8 cellular contexts compared by ENCODE assay signal in genomic region chr5:177317959-177318377, GRCh38. TPM values are rescaled to one million over a fixed set of nuclear protein-coding genes. Genes with fewer than 3 reads are reported as not detected.
DNase-seq lines count a peak whose midpoint lies in the region; ATAC-seq and TF ChIP-seq lines count a peak whose summit lies in the region.

No MANE protein-coding gene starts in this region.

- peaks cover 19% of the 10 kb centered on the region for H3K4me1 Mint-ChIP-seq in activated naive CD4-positive, alpha-beta T cell treated with anti-CD3 and anti-CD28 coated beads for 36 hours (ENCODE audit: low read depth)

- no peaks in the 10 kb centered on the region for H3K4me1 ChIP-seq in vagina

- no peaks in the 10 kb centered on the region for H3K27me3 ChIP-seq in vagina

- peak; percentile 82 for DNase-seq in ELR (ENCODE audit: low read depth)
- DNase-seq in LoVo (ENCODE audit: low spot score) = peak; percentile 69
- peak; percentile 34 for DNase-seq in SK-N-MC (ENCODE audit: low read depth, low spot score)
- DNase-seq in activated naive CD4-positive, alpha-beta T cell treated with anti-CD3 and anti-CD28 coated beads for 36 hours = peak; percentile 90
- DNase-seq in glomerular visceral epithelial cell (ENCODE audit: extremely low spot score) = peak; percentile 79
- peak; percentile 56 to 93 (median 72) for DNase-seq in posterior cingulate gyrus
- DNase-seq in vagina (ENCODE audit: extremely low spot score in 2 of 2) = no peak

- no peak overlapping the region for H3K9ac ChIP-seq in SK-N-MC (ENCODE audit: insufficient read length)

- H3K9me3 Mint-ChIP-seq in activated naive CD4-positive, alpha-beta T cell treated with anti-CD3 and anti-CD28 coated beads for 36 hours = peaks cover 2% of the 10 kb centered on the region

- H3K36me3 ChIP-seq in SK-N-MC (ENCODE audit: insufficient read depth, low read length) = no peaks in the 10 kb centered on the region
- H3K36me3 ChIP-seq in vagina = no peaks in the 10 kb centered on the region

- H3K9me3 ChIP-seq in SK-N-MC (ENCODE audit: low read depth, low read length) (no peaks in the 10 kb centered on the region), vagina (no peaks in the 10 kb centered on the region)

- H3K27me3 Mint-ChIP-seq in activated naive CD4-positive, alpha-beta T cell treated with anti-CD3 and anti-CD28 coated beads for 36 hours (ENCODE audit: low read depth) = no peaks in the 10 kb centered on the region

- intact Hi-C loops in activated naive CD4-positive, alpha-beta T cell treated with anti-CD3 and anti-CD28 coated beads for 36 hours (cut with micrococcal nuclease) = loop anchor here (1.0 to 10.0 kb wide), 5 partner anchors 64 to 673 kb away; partner anchors contain the start of gene TSPAN17
- intact Hi-C loops in posterior cingulate gyrus (cut with DNase I) (loop anchor here (10.0 kb wide), 1 partner anchor 137 kb away; no protein-coding TSS in a partner anchor), vagina (cut with DNase I) (loop anchor here (10.0 kb wide), 1 partner anchor 137 kb away; no protein-coding TSS in a partner anchor)

- TF ChIP-seq POLR2A in vagina (IDR thresholded peaks at IDR 0.05) = no peak

- peaks cover 3% of the 10 kb centered on the region for H3K36me3 Mint-ChIP-seq in activated naive CD4-positive, alpha-beta T cell treated with anti-CD3 and anti-CD28 coated beads for 36 hours (ENCODE audit: low read depth)

- CTCF ChIA-PET in activated naive CD4-positive, alpha-beta T cell treated with anti-CD3 and anti-CD28 coated beads for 36 hours (lab: Charles Lee) = interaction anchor here (0.6 to 5.3 kb wide), 25 partner anchors 8 to 208 kb away, joined by 3 to 42 read pairs (median 5); partner anchors contain the start of gene PDLIM7

- no peak overlapping the region for H3K27ac Mint-ChIP-seq in activated naive CD4-positive, alpha-beta T cell treated with anti-CD3 and anti-CD28 coated beads for 36 hours

- H3K4me3 Mint-ChIP-seq in activated naive CD4-positive, alpha-beta T cell treated with anti-CD3 and anti-CD28 coated beads for 36 hours = no peak overlapping the region

- H3K27ac ChIP-seq in SK-N-MC (no peak overlapping the region), vagina (no peak overlapping the region)

- peak; percentile 59 to 71 (median 59) for TF ChIP-seq CTCF in vagina (IDR thresholded peaks at IDR 0.05)

- H3K4me3 ChIP-seq in SK-N-MC (no peak overlapping the region), vagina (no peak overlapping the region)

- ATAC-seq in HG02970 (IDR thresholded peaks at IDR 0.05; ENCODE audit: low FRiP score, unreplicated experiment) = no peak

RNA-seq across cellular contexts. Expression of gene MXD3, which starts 6.3 kb away (rescaled TPM):
- 10 to 100 TPM; 45.0 to 51.7 TPM for total RNA-seq in activated naive CD4-positive, alpha-beta T cell treated with anti-CD3 and anti-CD28 coated beads for 36 hours
- 5.4 TPM for total RNA-seq in vagina

RNA-seq across cellular contexts. Expression of gene PRELID1, which starts 14.4 kb away (rescaled TPM):
- total RNA-seq in activated naive CD4-positive, alpha-beta T cell treated with anti-CD3 and anti-CD28 coated beads for 36 hours = 100 to 1,000 TPM; 253 to 254 TPM
- 93.3 TPM for total RNA-seq in vagina

RNA-seq across cellular contexts. Expression of gene RAB24, which starts 14.4 kb away (rescaled TPM):
- 10 to 100 TPM; 10.9 to 13.2 TPM for total RNA-seq in activated naive CD4-positive, alpha-beta T cell treated with anti-CD3 and anti-CD28 coated beads for 36 hours
- 48.6 TPM for total RNA-seq in vagina

RNA-seq across cellular contexts. Expression of gene LMAN2, which starts 33.5 kb away (rescaled TPM):
- total RNA-seq in activated naive CD4-positive, alpha-beta T cell treated with anti-CD3 and anti-CD28 coated beads for 36 hours = 10 to 100 TPM; 82.2 to 83.9 TPM
- total RNA-seq in vagina = 166 TPM

RNA-seq across cellular contexts. Expression of gene RGS14, which starts 39.8 kb away (rescaled TPM):
- 10 to 100 TPM; 34.6 to 39.2 TPM for total RNA-seq in activated naive CD4-positive, alpha-beta T cell treated with anti-CD3 and anti-CD28 coated beads for 36 hours
- 49.1 TPM for total RNA-seq in vagina

Comparison
In these comparisons a context has a peak if more than half of its experiments do, and no peak if none do; other contexts are left out.
1. DNase-seq: peak in ELR (single experiment), LoVo (single experiment), SK-N-MC (single experiment), activated naive CD4-positive, alpha-beta T cell treated with anti-CD3 and anti-CD28 coated beads for 36 hours (single experiment), glomerular visceral epithelial cell (single experiment) and posterior cingulate gyrus (10 of 10); none in vagina (0 of 2).